11 cellular contexts compared by ENCODE assay signal in genomic region chr12:6949063-6949594, GRCh38. TPM values are rescaled to one million over a fixed set of nuclear protein-coding genes. Genes with fewer than 3 reads are reported as not detected.
DNase-seq lines count a peak whose midpoint lies in the region; ATAC-seq and TF ChIP-seq lines count a peak whose summit lies in the region.
"Had no signal": no experiment of that assay in that cellular context is flagged by ENCODE, and none has a peak within 500 bp of the region (broad histone marks: within the 10 kb centered on the region; RNA-seq: fewer than 3 reads in every experiment).

No MANE protein-coding gene starts in this region.

- peaks cover 34% of the 10 kb centered on the region for H3K36me3 Mint-ChIP-seq in T-helper 2 cell treated with Interferon-gamma antibody and Interleukin-4, amounts not matched to agents 5 μg/mL and 100 μg/mL, for 36 hours (ENCODE audit: low read depth)

- peaks cover 69% of the 10 kb centered on the region for H3K4me1 Mint-ChIP-seq in T-helper 2 cell treated with Interferon-gamma antibody and Interleukin-4, amounts not matched to agents 5 μg/mL and 100 μg/mL, for 36 hours (ENCODE audit: low read depth)

- intact Hi-C loops in right cardiac atrium (cut with DNase I): loop anchor here in 2 of 4 donors (5.0 to 10.0 kb wide), 2 partner anchors 163 to 166 kb away; no protein-coding TSS in a partner anchor

- TF ChIP-seq EP300 in upper lobe of left lung (IDR thresholded peaks at IDR 0.05): peak in 1 of 4 donors; percentile 33

- peak in 2 of 6 experiments; percentile 36 to 37 for TF ChIP-seq CTCF in upper lobe of left lung (IDR thresholded peaks at IDR 0.05)

- H3K9me3 ChIP-seq in right cardiac atrium (ENCODE audit: control insufficient read depth, low read length) (no peaks in the 10 kb centered on the region), upper lobe of left lung (no peaks in the 10 kb centered on the region)

- H3K27me3 Mint-ChIP-seq in T-helper 2 cell treated with Interferon-gamma antibody and Interleukin-4, amounts not matched to agents 5 μg/mL and 100 μg/mL, for 36 hours (ENCODE audit: low read depth): no peaks in the 10 kb centered on the region

- H3K27me3 ChIP-seq in right cardiac atrium (ENCODE audit: control insufficient read depth, insufficient read depth) (no peaks in the 10 kb centered on the region), upper lobe of left lung (no peaks in the 10 kb centered on the region)

- no peaks in the 10 kb centered on the region for H3K9me3 Mint-ChIP-seq in T-helper 2 cell treated with Interferon-gamma antibody and Interleukin-4, amounts not matched to agents 5 μg/mL and 100 μg/mL, for 36 hours

- ATAC-seq in right cardiac atrium (no peak), upper lobe of left lung (ENCODE audit: low FRiP score in 2 of 2) (no peak), HG03025 (IDR thresholded peaks at IDR 0.05; ENCODE audit: low FRiP score, unreplicated experiment) (no peak)

- peak overlapping the region; percentile 73 for H3K4me3 Mint-ChIP-seq in T-helper 2 cell treated with Interferon-gamma antibody and Interleukin-4, amounts not matched to agents 5 μg/mL and 100 μg/mL, for 36 hours

- DNase-seq in activated effector memory CD4-positive, alpha-beta T cell treated with anti-CD3 and anti-CD28 coated beads, Interleukin-2, amount 50 U/mL, for 16 hours: peak; percentile 77
- no peak for DNase-seq in activated effector memory CD4-positive, alpha-beta T cell treated with Interleukin-2 at 50 U/mL for 16 hours
- no peak for DNase-seq in T-helper 2 cell treated with Interferon-gamma antibody and Interleukin-4, amounts not matched to agents 5 μg/mL and 100 μg/mL, for 36 hours (ENCODE audit: low spot score)
- peak in 2 of 3 donors; percentile 24 to 42 for DNase-seq in right cardiac atrium
- no peak for DNase-seq in upper lobe of left lung
- DNase-seq in OCI-M1 (lab: John Stamatoyannopoulos, UW): no peak
- DNase-seq in cerebellar cortex (ENCODE audit: low spot score): no peak
- DNase-seq: central memory CD4-positive, alpha-beta T cell; NCI-H2081 had no signal

- no peaks in the 10 kb centered on the region for H3K4me1 ChIP-seq in right cardiac atrium (ENCODE audit: control insufficient read depth, insufficient read depth, low read length)
- H3K4me1 ChIP-seq in upper lobe of left lung: peaks cover 15 to 56% (median 40%) of the 10 kb centered on the region in 4 donors

- H3K36me3 ChIP-seq in upper lobe of left lung: peaks cover 0 to 15% (median under 1%) of the 10 kb centered on the region in 4 donors

- peak overlapping the region; percentile 93 for H3K27ac Mint-ChIP-seq in T-helper 2 cell treated with Interferon-gamma antibody and Interleukin-4, amounts not matched to agents 5 μg/mL and 100 μg/mL, for 36 hours

- H3K27ac ChIP-seq in right cardiac atrium (ENCODE audit: low read length) (no peak overlapping the region), upper lobe of left lung (peak overlapping the region in 3 of 4 donors; percentile 9 to 73 (median 71))

- 74% methylated on average over 10 of the region's 10 CpGs for WGBS in right cardiac atrium
- WGBS in upper lobe of left lung, 2 donors: 62 to 86% methylated on average over 10 of the region's 10 CpGs

- H3K4me3 ChIP-seq in right cardiac atrium (ENCODE audit: low read length) (no peak overlapping the region), upper lobe of left lung (no peak overlapping the region)

- peak in 1 of 4 donors; percentile 13 for TF ChIP-seq POLR2A in upper lobe of left lung (IDR thresholded peaks at IDR 0.05)

RNA-seq across cellular contexts. Expression of gene PTPN6, which starts 2.0 kb away (rescaled TPM):
- 10 to 100 TPM in 2 of 4 donors, 1 to 10 TPM in 2; 7.7 to 12.1 (median 9.3) TPM for total RNA-seq in right cardiac atrium
- polyA plus RNA-seq in right cardiac atrium: 5.9 TPM
- total RNA-seq in upper lobe of left lung: 100 to 1,000 TPM in 4 of 6 donors, 10 to 100 TPM in 2; 56.3 to 215 (median 114) TPM

RNA-seq across cellular contexts. Expression of gene C12orf57, which starts 5.3 kb away (rescaled TPM):
- 100 to 1,000 TPM; 262 to 339 (median 272) TPM for total RNA-seq in right cardiac atrium
- 441 TPM for polyA plus RNA-seq in right cardiac atrium
- 100 to 1,000 TPM in 5 of 6 donors, 10 to 100 TPM in 1; 83.8 to 291 (median 179) TPM for total RNA-seq in upper lobe of left lung

RNA-seq across cellular contexts. Expression of gene RNU7-1, which starts 5.5 kb away (rescaled TPM):
- not detected for total RNA-seq in right cardiac atrium
- not detected for polyA plus RNA-seq in right cardiac atrium
- not detected for total RNA-seq in upper lobe of left lung
- total RNA-seq: urinary bladder had no signal
- polyA plus RNA-seq: urinary bladder had no signal

RNA-seq across cellular contexts. Expression of gene PHB2, which starts 21.3 kb away (rescaled TPM):
- 100 to 1,000 TPM; 137 to 159 (median 142) TPM for total RNA-seq in right cardiac atrium
- polyA plus RNA-seq in right cardiac atrium: 127 TPM
- 100 to 1,000 TPM; 101 to 196 (median 140) TPM for total RNA-seq in upper lobe of left lung

RNA-seq across cellular contexts. Expression of gene ATN1, which starts 21.4 kb away (rescaled TPM):
- total RNA-seq in right cardiac atrium (10 to 100 TPM; 85.3 to 89.3 (median 88.6) TPM), upper lobe of left lung (100 to 1,000 TPM in 4 of 6 donors, 10 to 100 TPM in 2; 74.7 to 321 (median 133) TPM)
- 70.1 TPM for polyA plus RNA-seq in right cardiac atrium

Comparison
In these comparisons a context has a peak if more than half of its experiments do, and no peak if none do; other contexts are left out.
1. DNase-seq: peak in activated effector memory CD4-positive, alpha-beta T cell treated with anti-CD3 and anti-CD28 coated beads, Interleukin-2, amount 50 U/mL, for 16 hours (single experiment) and right cardiac atrium (2 of 3); none in activated effector memory CD4-positive, alpha-beta T cell treated with Interleukin-2 at 50 U/mL for 16 hours (single experiment), T-helper 2 cell treated with Interferon-gamma antibody and Interleukin-4, amounts not matched to agents 5 μg/mL and 100 μg/mL, for 36 hours (single experiment), upper lobe of left lung (0 of 2), OCI-M1 (single experiment) and cerebellar cortex (single experiment).
2. RNA of gene PTPN6, which starts 2.0 kb away (total RNA-seq): 56.3 to 215 TPM in upper lobe of left lung; 7.7 to 12.1 TPM in right cardiac atrium; every median in the first group is over 4 times any median in the second.